ENCODE assay signal across 20 cellular contexts in genomic region chr17:72077326-72077960, GRCh38. TPM values are rescaled to one million over a fixed set of nuclear protein-coding genes. Genes with fewer than 3 reads are reported as not detected.
A peak's percentile ranks its signal among the peaks of the same experiment; 100 is the strongest.
DNase-seq lines count a peak whose midpoint lies in the region; ATAC-seq and TF ChIP-seq lines count a peak whose summit lies in the region.
"Had no signal": no experiment of that assay in that cellular context is flagged by ENCODE, and none has a peak within 500 bp of the region (broad histone marks: within the 10 kb centered on the region; RNA-seq: fewer than 3 reads in every experiment).

No MANE protein-coding gene starts in this region.

- DNase-seq in Daoy (ENCODE audit: low read depth) (peak; percentile 28), IMR-90 (peak; percentile 10), choroid plexus epithelial cell (ENCODE audit: low read depth) (no peak), neural progenitor cell (ENCODE audit: low spot score) (peak; percentile 45), nucleus accumbens (lab: John Stamatoyannopoulos, UW) (no peak), NCI-H187 (lab: John Stamatoyannopoulos, UW) (no peak), SJCRH30 (no peak), HUDEP-2 (lab: John Stamatoyannopoulos, UW; ENCODE audit: unreplicated experiment in 76 of 76) (no peak)
- DNase-seq: activated CD4-positive, alpha-beta T cell treated with anti-CD3 and anti-CD28 coated beads, Interleukin-2, amount 10 ng/mL, durations not matched to agents 7 days and 5 days; activated naive CD4-positive, alpha-beta T cell treated with Interleukin-2 at 50 U/mL for 16 hours; anterior cingulate cortex; colonic mucosa; DND-41; naive thymus-derived CD8-positive, alpha-beta T cell; NCI-H2029 treated with DMSO at 0.1 percent for 48 hours; NCI-H524 had no signal

- peaks cover 12% of the 10 kb centered on the region for H3K27me3 ChIP-seq in IMR-90 (ENCODE audit: control insufficient read depth, insufficient read depth, low read length)
- H3K27me3 ChIP-seq in neural progenitor cell: no peaks in the 10 kb centered on the region
- H3K27me3 ChIP-seq in SJCRH30: no peaks in the 10 kb centered on the region
- H3K27me3 ChIP-seq: colonic mucosa, SJSA1 had no signal

- H2AFZ ChIP-seq in IMR-90 (replicated peaks; ENCODE audit: low read length, poor library complexity) (no peak overlapping the region), neural progenitor cell (replicated peaks) (no peak overlapping the region)

- no peak overlapping the region for H2BK15ac ChIP-seq in IMR-90 (ENCODE audit: low read depth, low read length)

- H3K4me2 ChIP-seq in IMR-90 (ENCODE audit: low read depth, low read length) (no peak overlapping the region), neural progenitor cell (no peak overlapping the region)
- H3K4me2 ChIP-seq: smooth muscle cell had no signal

- dilution Hi-C loops in IMR-90 (cut with HindIII; ENCODE audit: low sequenced_read_pairs, unreplicated experiment): no loop called here

- no peak for TF ChIP-seq RAD21 in IMR-90 (IDR thresholded peaks at IDR 0.05; ENCODE audit: low read length)

- H3K14ac ChIP-seq in IMR-90 (replicated peaks; ENCODE audit: low read depth, low read length): no peak overlapping the region

- TF ChIP-seq CTCF in IMR-90 (conservative IDR thresholded peaks at IDR 0.05; ENCODE audit: low read depth, low read length): no peak
- peak; percentile 3 for TF ChIP-seq CTCF in choroid plexus epithelial cell (conservative IDR thresholded peaks at IDR 0.05; ENCODE audit: low read depth, low read length)
- peak; percentile 46 for TF ChIP-seq CTCF in neural progenitor cell (IDR thresholded peaks at IDR 0.05)

- no peak overlapping the region for H3K27ac Mint-ChIP-seq in neural progenitor cell
- H3K27ac Mint-ChIP-seq: activated CD4-positive, alpha-beta T cell treated with anti-CD3 and anti-CD28 coated beads, Interleukin-2, amount 10 ng/mL, durations not matched to agents 7 days and 5 days; naive thymus-derived CD8-positive, alpha-beta T cell had no signal

- H4K20me1 ChIP-seq in IMR-90 (ENCODE audit: insufficient read depth, low read length) (no peaks in the 10 kb centered on the region), neural progenitor cell (ENCODE audit: low read depth) (no peaks in the 10 kb centered on the region)

- H3K18ac ChIP-seq in IMR-90 (ENCODE audit: low read depth, low read length): no peak overlapping the region

- no peak overlapping the region for H3K56ac ChIP-seq in IMR-90 (ENCODE audit: extremely low read depth, insufficient read depth, low read length)

- 80% methylated on average over 1 of the region's 4 CpGs; no CpG with 5 or more reads in 1 of the 2 experiments for WGBS in IMR-90 (ENCODE audit: extremely low coverage in 2 of 2, insufficient read length in 1 of 2), 2 experiments

- H4K8ac ChIP-seq in IMR-90 (ENCODE audit: low read depth in 2 of 2, low read length in 2 of 2): no peak overlapping the region

- TF ChIP-seq POLR2A in IMR-90 (IDR thresholded peaks at IDR 0.05; ENCODE audit: low read depth, low read length): no peak

- no peaks in the 10 kb centered on the region for H3K36me3 Mint-ChIP-seq in neural progenitor cell

- H3K4me1 ChIP-seq in IMR-90 (ENCODE audit: control insufficient read depth, insufficient read depth, low read length) (no peaks in the 10 kb centered on the region), neural progenitor cell (peaks cover 4% of the 10 kb centered on the region), SJCRH30 (peaks cover 5% of the 10 kb centered on the region; the same call in 1 of the 2 replicates)
- H3K4me1 ChIP-seq: colonic mucosa, prostate gland, SJSA1 had no signal

- H3K27me3 Mint-ChIP-seq in neural progenitor cell (ENCODE audit: insufficient read depth, low read depth): peaks cover 9% of the 10 kb centered on the region
- H3K27me3 Mint-ChIP-seq: activated CD4-positive, alpha-beta T cell treated with anti-CD3 and anti-CD28 coated beads, Interleukin-2, amount 10 ng/mL, durations not matched to agents 7 days and 5 days had no signal

- no peak overlapping the region for H4K5ac ChIP-seq in IMR-90 (ENCODE audit: low read depth, low read length)

- CTCF ChIA-PET in IMR-90 (lab: Yijun Ruan, JAX): interaction anchor here (0.7 kb wide), 1 partner anchor 15 kb away, joined by 4 read pairs; no protein-coding TSS in a partner anchor

- no peak for ATAC-seq in IMR-90 (ENCODE audit: low read depth)
- ATAC-seq: naive thymus-derived CD8-positive, alpha-beta T cell had no signal

- POLR2A ChIA-PET in IMR-90 (lab: Charles Lee; ENCODE audit: unreplicated experiment): no interaction called here

- no peak overlapping the region for H2BK5ac ChIP-seq in IMR-90 (ENCODE audit: low read depth, low read length, poor library complexity, severe bottlenecking)

- no peak overlapping the region for H3K4me3 Mint-ChIP-seq in neural progenitor cell
- H3K4me3 Mint-ChIP-seq: activated CD4-positive, alpha-beta T cell treated with anti-CD3 and anti-CD28 coated beads, Interleukin-2, amount 10 ng/mL, durations not matched to agents 7 days and 5 days; naive thymus-derived CD8-positive, alpha-beta T cell had no signal

- no peak overlapping the region for H3K27ac ChIP-seq in IMR-90 (ENCODE audit: insufficient read depth, low read length)
- H3K27ac ChIP-seq in neural progenitor cell: no peak overlapping the region
- H3K27ac ChIP-seq in SJCRH30: no peak overlapping the region
- H3K27ac ChIP-seq: colonic mucosa, prostate gland, SJSA1 had no signal

- no peak overlapping the region for H2AK5ac ChIP-seq in IMR-90 (ENCODE audit: low read depth, low read length)

- H3K79me2 ChIP-seq in neural progenitor cell (ENCODE audit: low read depth): no peaks in the 10 kb centered on the region

- no peak overlapping the region for H2AK9ac ChIP-seq in IMR-90 (replicated peaks; ENCODE audit: low read depth, low read length, poor library complexity)

- peaks cover 3% of the 10 kb centered on the region for H3K9me3 Mint-ChIP-seq in neural progenitor cell

- intact Hi-C loops in IMR-90 (cut with micrococcal nuclease): no loop called here

- H3K4me3 ChIP-seq in IMR-90 (ENCODE audit: insufficient read depth, low read depth, low read length) (no peak overlapping the region), choroid plexus epithelial cell (ENCODE audit: low read depth, low read length) (no peak overlapping the region), neural progenitor cell (no peak overlapping the region), SJCRH30 (no peak overlapping the region)
- H3K4me3 ChIP-seq: colonic mucosa, prostate gland, SJSA1, smooth muscle cell had no signal

- H2BK120ac ChIP-seq in IMR-90 (ENCODE audit: low read depth, low read length): no peak overlapping the region

- no peak overlapping the region for H2BK20ac ChIP-seq in IMR-90 (ENCODE audit: low read depth, low read length)

- H3K4me1 Mint-ChIP-seq in neural progenitor cell: peaks cover 10% of the 10 kb centered on the region

- H3K4ac ChIP-seq in IMR-90 (ENCODE audit: low read depth, low read length): no peak overlapping the region

- no TSS peak for BruUV-seq in IMR-90 (replicated peaks; lab: Mats Ljungman, UMichigan)

- in situ Hi-C loops in IMR-90 (cut with MboI; ENCODE audit: low sequenced_read_pairs): no loop called here

- no peaks in the 10 kb centered on the region for H3K79me1 ChIP-seq in IMR-90 (ENCODE audit: low read depth in 1 of 2, low read length in 2 of 2)

- no peaks in the 10 kb centered on the region for H3K9me3 ChIP-seq in IMR-90 (ENCODE audit: control insufficient read depth, insufficient read depth, low read length)
- no peaks in the 10 kb centered on the region for H3K9me3 ChIP-seq in neural progenitor cell (ENCODE audit: low read depth)
- H3K9me3 ChIP-seq in SJCRH30 (replicated peaks): no peaks in the 10 kb centered on the region
- H3K9me3 ChIP-seq: colonic mucosa, prostate gland, SJSA1 had no signal

- no peaks in the 10 kb centered on the region for H3K36me3 ChIP-seq in IMR-90 (ENCODE audit: control insufficient read depth, insufficient read depth, low read length)
- no peaks in the 10 kb centered on the region for H3K36me3 ChIP-seq in neural progenitor cell
- no peaks in the 10 kb centered on the region for H3K36me3 ChIP-seq in SJCRH30
- H3K36me3 ChIP-seq: colonic mucosa, prostate gland, SJSA1 had no signal

- no peak overlapping the region for H4K91ac ChIP-seq in IMR-90 (ENCODE audit: insufficient read depth, low read depth, low read length)

- H3K23ac ChIP-seq in IMR-90 (ENCODE audit: low read depth, low read length): no peak overlapping the region

- H3K9ac ChIP-seq in IMR-90 (ENCODE audit: low read depth, low read length) (no peak overlapping the region), neural progenitor cell (no peak overlapping the region)

- no peaks in the 10 kb centered on the region for H3K9me1 ChIP-seq in IMR-90 (ENCODE audit: insufficient read depth, low read length)

- no peaks in the 10 kb centered on the region for H3F3A ChIP-seq in neural progenitor cell (ENCODE audit: low read depth)

TF ChIP-seq in IMR-90, 13 proteins besides CTCF, POLR2A, EP300 and RAD21 (continues in another document):
- TF ChIP-seq RFX5 (IDR thresholded peaks at IDR 0.05; ENCODE audit: low read depth, low read length) (no peak), SMC3 (IDR thresholded peaks at IDR 0.05; ENCODE audit: low read depth, low read length) (no peak), MAFK (IDR thresholded peaks at IDR 0.05; ENCODE audit: low read depth, low read length) (no peak), USF2 (IDR thresholded peaks at IDR 0.05; ENCODE audit: low read depth, low read length) (no peak), CEBPB (IDR thresholded peaks at IDR 0.05; ENCODE audit: low read depth, low read length) (no peak), NFE2L2 (IDR thresholded peaks at IDR 0.05; ENCODE audit: low read depth, low read length) (no peak), MXI1 (IDR thresholded peaks at IDR 0.05; ENCODE audit: borderline replicate concordance, low read depth, low read length) (no peak), RCOR1 (IDR thresholded peaks at IDR 0.05; ENCODE audit: insufficient replicate concordance, low read length) (no peak), CHD1 (IDR thresholded peaks at IDR 0.05; ENCODE audit: low read depth, low read length) (no peak)

RNA-seq across cellular contexts. Expression of gene SOX9, which starts 43.4 kb away (rescaled TPM):
- total RNA-seq in Daoy (2014; rRNA removed; shearing (Covaris generic)): 7.4 and 8.4 TPM in 2 replicates
- total RNA-seq in IMR-90 (2012; rRNA removed) (4.1 and 8.3 TPM in 2 replicates), neural progenitor cell (ENCODE audit: low replicate concordance) (10.6 and 12.7 TPM in 2 replicates)
- 12.7 and 17.6 TPM in 2 replicates for polyA plus RNA-seq in IMR-90 (2012; rRNA removed)
- polyA plus RNA-seq in IMR-90 (2012; cell fraction: cytosol; rRNA removed): 12.5 and 21.1 TPM in 2 replicates
- polyA plus RNA-seq in IMR-90 (2012; cell fraction: nucleus; rRNA removed; ENCODE audit: low replicate concordance): 31.6 and 43.9 TPM in 2 replicates
- total RNA-seq in SJCRH30 (2014; rRNA removed; shearing (Covaris generic)): 104 and 105 TPM in 2 replicates
- total RNA-seq: activated CD4-positive, alpha-beta T cell treated with anti-CD3 and anti-CD28 coated beads, Interleukin-2, amount 10 ng/mL, durations not matched to agents 7 days and 5 days; endothelial cell of umbilical vein; naive thymus-derived CD8-positive, alpha-beta T cell had no signal
- polyA plus RNA-seq: endothelial cell of umbilical vein; naive thymus-derived CD8-positive, alpha-beta T cell had no signal

Comparison
In these comparisons a context has a peak if more than half of its experiments do, and no peak if none do; other contexts are left out.
1. DNase-seq: peak in Daoy (single experiment), IMR-90 (single experiment) and neural progenitor cell (single experiment); none in choroid plexus epithelial cell (single experiment), nucleus accumbens (0 of 56), NCI-H187 (0 of 2), SJCRH30 (0 of 2) and HUDEP-2 (0 of 76).